ENCODE assay signal across 9 cellular contexts in the genomic region with DNA sequence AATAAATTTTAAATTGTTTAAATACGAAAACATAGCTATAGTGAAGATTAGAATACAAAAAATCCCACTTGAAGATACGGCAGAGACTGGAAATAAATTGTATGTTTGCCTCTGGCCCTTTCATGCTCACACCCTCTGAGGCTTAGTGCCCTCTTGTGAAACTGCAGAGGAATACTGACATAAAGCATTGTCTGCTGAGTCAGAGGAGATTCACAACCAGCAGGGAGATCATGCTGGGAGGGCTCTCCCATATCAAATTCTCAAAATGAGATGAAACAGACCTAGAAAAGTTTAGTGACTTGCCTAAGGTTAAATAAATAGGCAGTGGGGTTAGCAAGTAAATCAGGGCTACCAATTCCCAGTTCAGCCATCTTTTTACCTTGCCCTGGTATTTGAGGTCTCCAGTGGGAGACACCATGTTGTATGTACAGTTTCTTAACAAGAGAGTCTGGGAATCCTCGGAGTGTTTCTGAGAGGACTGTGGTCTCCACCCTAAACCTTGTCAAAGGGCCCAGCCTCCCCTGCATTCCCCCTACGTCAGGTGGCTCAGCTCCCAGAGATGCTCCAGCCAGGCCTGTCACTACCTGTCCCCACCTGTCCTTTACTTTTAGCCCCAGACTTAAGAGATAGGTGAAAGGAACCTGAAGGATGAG.
A peak's percentile ranks its signal among the peaks of the same experiment; 100 is the strongest.
DNase-seq lines count a peak whose midpoint lies in the region; ATAC-seq, FAIRE-seq and TF ChIP-seq lines count a peak whose summit lies in the region.
"Had no signal": no experiment of that assay in that cellular context is flagged by ENCODE, and none has a peak within 500 bp of the region (broad histone marks: within the 10 kb centered on the region; RNA-seq: fewer than 3 reads in every experiment).

No MANE protein-coding gene starts in this region.

- CTCF ChIA-PET in activated CD4-positive, alpha-beta T cell treated with anti-CD3 and anti-CD28 coated beads, Interleukin-2, amount 10 ng/mL, durations not matched to agents 7 days and 5 days (lab: Charles Lee) = interaction anchor here (0.9 to 1.2 kb wide), 3 partner anchors 13 to 58 kb away, joined by 3 to 4 read pairs (median 3); no protein-coding TSS in a partner anchor

- no peaks in the 10 kb centered on the region for H3K9me3 Mint-ChIP-seq in activated CD4-positive, alpha-beta T cell treated with anti-CD3 and anti-CD28 coated beads, Interleukin-2, amount 10 ng/mL, durations not matched to agents 7 days and 5 days

- peak; percentile 85 for FAIRE-seq in RCC 7860 (lab: Jason Lieb, UNC)

- peak overlapping the region; percentile 48 for H3K27ac ChIP-seq in fibroblast of lung (ENCODE audit: insufficient read depth, low read length)

- no peak overlapping the region for H3K4me3 Mint-ChIP-seq in activated CD4-positive, alpha-beta T cell treated with anti-CD3 and anti-CD28 coated beads, Interleukin-2, amount 10 ng/mL, durations not matched to agents 7 days and 5 days

- no peak overlapping the region for H3K4me3 ChIP-seq in fibroblast of lung (replicated peaks in 1 of 4; ENCODE audit: control extremely low read depth in 1 of 4, insufficient read depth in 1 of 4, low read depth in 3 of 4, low read length in 4 of 4)

- no peak overlapping the region for H3K9ac ChIP-seq in fibroblast of lung (ENCODE audit: insufficient read depth, low read length)

- peaks cover 27% of the 10 kb centered on the region for H3K36me3 Mint-ChIP-seq in activated CD4-positive, alpha-beta T cell treated with anti-CD3 and anti-CD28 coated beads, Interleukin-2, amount 10 ng/mL, durations not matched to agents 7 days and 5 days (ENCODE audit: low read depth)

- H3K27me3 Mint-ChIP-seq in activated CD4-positive, alpha-beta T cell treated with anti-CD3 and anti-CD28 coated beads, Interleukin-2, amount 10 ng/mL, durations not matched to agents 7 days and 5 days = no peaks in the 10 kb centered on the region

- peaks cover 69% of the 10 kb centered on the region for H3K4me1 Mint-ChIP-seq in activated CD4-positive, alpha-beta T cell treated with anti-CD3 and anti-CD28 coated beads, Interleukin-2, amount 10 ng/mL, durations not matched to agents 7 days and 5 days

- DNase-seq in activated CD4-positive, alpha-beta T cell treated with anti-CD3 and anti-CD28 coated beads, Interleukin-2, amount 10 ng/mL, durations not matched to agents 7 days and 5 days = no peak
- no peak for DNase-seq in activated CD4-positive, alpha-beta T cell treated with anti-CD3 and anti-CD28 coated beads for 48 hours
- DNase-seq in RCC 7860 (ENCODE audit: low spot score) (peak; percentile 43), fibroblast of lung (ENCODE audit: low read depth in 2 of 2) (peak; percentile 70 to 79), stromal cell of bone marrow (ENCODE audit: low read depth) (peak; percentile 66)
- DNase-seq: DMS 273 treated with DMSO at 0.1 percent for 48 hours had no signal

- peaks cover 81% of the 10 kb centered on the region for H3K79me2 ChIP-seq in fibroblast of lung (ENCODE audit: control insufficient read depth, insufficient read depth, low read length)

- H3K27me3 ChIP-seq in fibroblast of lung (ENCODE audit: control insufficient read depth, insufficient read depth, low read length) = no peaks in the 10 kb centered on the region

- H3K27ac Mint-ChIP-seq in activated CD4-positive, alpha-beta T cell treated with anti-CD3 and anti-CD28 coated beads, Interleukin-2, amount 10 ng/mL, durations not matched to agents 7 days and 5 days = peak overlapping the region; percentile 25

- H2AFZ ChIP-seq in fibroblast of lung (ENCODE audit: low read length) = no peak overlapping the region

- no peaks in the 10 kb centered on the region for H3K9me3 ChIP-seq in fibroblast of lung (ENCODE audit: control insufficient read depth, insufficient read depth, low read depth, low read length)

- ATAC-seq in HG02678 (IDR thresholded peaks at IDR 0.05; ENCODE audit: unreplicated experiment) (no peak), HG03460 (IDR thresholded peaks at IDR 0.05; ENCODE audit: unreplicated experiment) (no peak), GM21825 (IDR thresholded peaks at IDR 0.05; ENCODE audit: unreplicated experiment) (no peak)

- POLR2A ChIA-PET in activated CD4-positive, alpha-beta T cell treated with anti-CD3 and anti-CD28 coated beads, Interleukin-2, amount 10 ng/mL, durations not matched to agents 7 days and 5 days (lab: Charles Lee) = no interaction called here

- peak overlapping the region; percentile 3 for H3K4me2 ChIP-seq in fibroblast of lung (ENCODE audit: extremely low read depth, insufficient read depth, low read length)

- H3K36me3 ChIP-seq in fibroblast of lung (ENCODE audit: control insufficient read depth, insufficient read depth, low read length) = no peaks in the 10 kb centered on the region

- H3K4me1 ChIP-seq in fibroblast of lung (ENCODE audit: control insufficient read depth, extremely low read depth, insufficient read depth, low read length) = peaks cover 6% of the 10 kb centered on the region

- peak; percentile 19 to 34 for TF ChIP-seq CTCF in fibroblast of lung (conservative IDR thresholded peaks at IDR 0.05 in 1 of 2, IDR thresholded peaks at IDR 0.05 in 1 of 2; ENCODE audit: low read depth in 1 of 2, low read length in 2 of 2)

- no peaks in the 10 kb centered on the region for H4K20me1 ChIP-seq in fibroblast of lung (ENCODE audit: control insufficient read depth, extremely low read depth, insufficient read depth, low read length)

Comparison
In these comparisons a context has a peak if more than half of its experiments do, and no peak if none do; other contexts are left out.
1. DNase-seq: peak in RCC 7860 (single experiment), fibroblast of lung (2 of 2) and stromal cell of bone marrow (single experiment); none in activated CD4-positive, alpha-beta T cell treated with anti-CD3 and anti-CD28 coated beads, Interleukin-2, amount 10 ng/mL, durations not matched to agents 7 days and 5 days (single experiment) and activated CD4-positive, alpha-beta T cell treated with anti-CD3 and anti-CD28 coated beads for 48 hours (single experiment).